ENCODE assay signal across 8 cellular contexts in genomic region chr15:63945005-63945788, GRCh38.
DNase-seq lines count a peak whose midpoint lies in the region; ATAC-seq, FAIRE-seq and TF ChIP-seq lines count a peak whose summit lies in the region.

No MANE protein-coding gene starts in this region.

- no peak for TF ChIP-seq POLR2A in GM12892 (IDR thresholded peaks at IDR 0.05; ENCODE audit: low read depth, low read length)

- no peaks in the 10 kb centered on the region for H3K27me3 Mint-ChIP-seq in activated CD4-positive, alpha-beta T cell treated with anti-CD3 and anti-CD28 coated beads, Interleukin-2, amount 10 ng/mL, durations not matched to agents 24 days and 14 days

- no peaks in the 10 kb centered on the region for H3K27me3 ChIP-seq in colonic mucosa
- H3K27me3 ChIP-seq in liver (ENCODE audit: control insufficient read depth in 4 of 4, insufficient read depth in 4 of 4, low read length in 3 of 4), result no peaks in the 10 kb centered on the region

- H3K4me3 ChIP-seq in colonic mucosa (no peak overlapping the region), liver (ENCODE audit: low read depth in 1 of 3, low read length in 3 of 3) (no peak overlapping the region)

- FAIRE-seq in GM12892 (lab: Jason Lieb, UNC), result peak; percentile 79

- TF ChIP-seq RAD21 in liver (IDR thresholded peaks at IDR 0.05), result peak; percentile 89 to 90

- peaks cover 21% of the 10 kb centered on the region for H3K4me1 Mint-ChIP-seq in activated CD4-positive, alpha-beta T cell treated with anti-CD3 and anti-CD28 coated beads, Interleukin-2, amount 10 ng/mL, durations not matched to agents 24 days and 14 days

- intact Hi-C loops in activated CD4-positive, alpha-beta T cell treated with anti-CD3 and anti-CD28 coated beads, Interleukin-2, amount 10 ng/mL, durations not matched to agents 24 days and 14 days (cut with micrococcal nuclease), result loop anchor here (5.0 kb wide), 1 partner anchor 122 kb away; no protein-coding TSS in a partner anchor
- intact Hi-C loops in colonic mucosa (cut with DNase I), result loop anchor here (5.0 kb wide), 1 partner anchor 102 kb away; the partner anchor contains the start of gene DAPK2

- 48% methylated on average over 8 of the region's 8 CpGs for WGBS in liver

- H3K27ac ChIP-seq in 22Rv1 (no peak overlapping the region), colonic mucosa (no peak overlapping the region), liver (ENCODE audit: low read depth in 1 of 2, low read length in 2 of 2) (no peak overlapping the region)

- no peaks in the 10 kb centered on the region for H3K9me3 ChIP-seq in colonic mucosa
- H3K9me3 ChIP-seq in liver (ENCODE audit: control insufficient read depth in 4 of 4, low read length in 3 of 4), result no peaks in the 10 kb centered on the region

- H3K9ac ChIP-seq in colonic mucosa (ENCODE audit: low read depth in 2 of 2, low read length in 2 of 2) (peak overlapping the region in 1 of 2 donors; percentile 5), liver (ENCODE audit: low read depth in 1 of 2, low read length in 2 of 2) (no peak overlapping the region)

- DNase-seq in GM12892 (ENCODE audit: insufficient read length) (peak; percentile 58), NCI-H2171 treated with DMSO at 0.1 percent for 48 hours (lab: John Stamatoyannopoulos, UW) (peak; percentile 30), colonic mucosa (peak; percentile 87)
- peak; percentile 90 for DNase-seq in activated CD4-positive, alpha-beta T cell treated with anti-CD3 and anti-CD28 coated beads, Interleukin-2, amount 10 ng/mL, durations not matched to agents 24 days and 14 days
- peak; percentile 38 to 60 (median 51) for DNase-seq in stimulated activated CD4-positive, alpha-beta T cell treated with anti-CD3 and anti-CD28 coated beads, TNF-alpha, amount 100 ng/mL, for 48 hours (ENCODE audit: low read depth in 3 of 3)

- H3K36me3 ChIP-seq in colonic mucosa, result no peaks in the 10 kb centered on the region
- no peaks in the 10 kb centered on the region for H3K36me3 ChIP-seq in liver (ENCODE audit: control insufficient read depth in 4 of 4, insufficient read depth in 3 of 4, low read depth in 1 of 4, low read length in 3 of 4)

- H3K27ac Mint-ChIP-seq in activated CD4-positive, alpha-beta T cell treated with anti-CD3 and anti-CD28 coated beads, Interleukin-2, amount 10 ng/mL, durations not matched to agents 24 days and 14 days, result peak overlapping the region; percentile 45

- H3K4me3 Mint-ChIP-seq in activated CD4-positive, alpha-beta T cell treated with anti-CD3 and anti-CD28 coated beads, Interleukin-2, amount 10 ng/mL, durations not matched to agents 24 days and 14 days, result no peak overlapping the region

- TF ChIP-seq CTCF in 22Rv1 (IDR thresholded peaks at IDR 0.05), result peak; percentile 97
- peak; percentile 92 for TF ChIP-seq CTCF in colonic mucosa (IDR thresholded peaks at IDR 0.05)
- TF ChIP-seq CTCF in liver (IDR thresholded peaks at IDR 0.05; ENCODE audit: low read depth, low read length, missing input control), result peak; percentile 94

- no peak for ATAC-seq in GM18519 (IDR thresholded peaks at IDR 0.05; ENCODE audit: low FRiP score, unreplicated experiment)

- H3K4me1 ChIP-seq in colonic mucosa, result no peaks in the 10 kb centered on the region
- peaks cover 0 to 3% (median 1%) of the 10 kb centered on the region in 4 donors for H3K4me1 ChIP-seq in liver (ENCODE audit: control insufficient read depth in 4 of 4, insufficient read depth in 4 of 4, low read length in 3 of 4)

- no peaks in the 10 kb centered on the region for H3K36me3 Mint-ChIP-seq in activated CD4-positive, alpha-beta T cell treated with anti-CD3 and anti-CD28 coated beads, Interleukin-2, amount 10 ng/mL, durations not matched to agents 24 days and 14 days (ENCODE audit: low read depth)

- H3K9me3 Mint-ChIP-seq in activated CD4-positive, alpha-beta T cell treated with anti-CD3 and anti-CD28 coated beads, Interleukin-2, amount 10 ng/mL, durations not matched to agents 24 days and 14 days, result no peaks in the 10 kb centered on the region

TF ChIP-seq in liver, 16 proteins besides CTCF, POLR2A, EP300 and RAD21:
- peak; percentile 62 for TF ChIP-seq NR2F2 (IDR thresholded peaks at IDR 0.05)
- no peak for TF ChIP-seq HNF4G (IDR thresholded peaks at IDR 0.05)
- TF ChIP-seq ATF3 (IDR thresholded peaks at IDR 0.05), result no peak

Comparison
In these comparisons a context has a peak if more than half of its experiments do, and no peak if none do; other contexts are left out.
1. DNase-seq: peak in every context shown above with its lines; median percentile 90 in activated CD4-positive, alpha-beta T cell treated with anti-CD3 and anti-CD28 coated beads, Interleukin-2, amount 10 ng/mL, durations not matched to agents 24 days and 14 days; 87 in colonic mucosa; 58 in GM12892; 51 in stimulated activated CD4-positive, alpha-beta T cell treated with anti-CD3 and anti-CD28 coated beads, TNF-alpha, amount 100 ng/mL, for 48 hours; 30 in NCI-H2171 treated with DMSO at 0.1 percent for 48 hours.